8 cellular contexts compared by ENCODE assay signal in genomic region chr3:46098319-46098761, GRCh38.
DNase-seq lines count a peak whose midpoint lies in the region; ATAC-seq, FAIRE-seq and TF ChIP-seq lines count a peak whose summit lies in the region.

No MANE protein-coding gene starts in this region.

- no peak for ATAC-seq in HepG2

- TF ChIP-seq CTCF in liver (IDR thresholded peaks at IDR 0.05; ENCODE audit: low read depth, low read length, missing input control) (no peak), HepG2 (CRISPR knock-in tag; IDR thresholded peaks at IDR 0.05) (no peak), HL-60 (IDR thresholded peaks at IDR 0.05; ENCODE audit: insufficient read depth, low read length) (no peak), right atrium auricular region (IDR thresholded peaks at IDR 0.05) (no peak), endothelial cell (IDR thresholded peaks at IDR 0.05; ENCODE audit: unreplicated experiment) (no peak)

- 66% methylated on average over 2 of the region's 2 CpGs for WGBS in liver
- WGBS in HepG2 (ENCODE audit: low lambda C conversion rate), result 0% methylated on average over 2 of the region's 2 CpGs

- BruUV-seq in HepG2 (replicated peaks; lab: Mats Ljungman, UMichigan), result no TSS peak

- H3K36me3 ChIP-seq in liver (ENCODE audit: control insufficient read depth in 4 of 4, insufficient read depth in 3 of 4, low read depth in 1 of 4, low read length in 3 of 4), result no peaks in the 10 kb centered on the region
- no peaks in the 10 kb centered on the region for H3K36me3 ChIP-seq in HepG2 (replicated peaks in 1 of 2; ENCODE audit: control insufficient read depth in 1 of 2, insufficient read depth in 2 of 2, low read length in 2 of 2)
- no peaks in the 10 kb centered on the region for H3K36me3 ChIP-seq in right atrium auricular region
- no peaks in the 10 kb centered on the region for H3K36me3 ChIP-seq in subcutaneous abdominal adipose tissue (ENCODE audit: control insufficient read depth in 5 of 5, insufficient read depth in 5 of 5, low read length in 5 of 5)
- no peaks in the 10 kb centered on the region for H3K36me3 ChIP-seq in H7 (replicated peaks; ENCODE audit: control insufficient read depth, insufficient read depth, low read length)

- peaks cover 29% of the 10 kb centered on the region for H3K27me3 Mint-ChIP-seq in activated T-cell treated with anti-CD3 and anti-CD28 coated beads, Interleukin-2, amount 50 U/mL, for 24 hours
- no peaks in the 10 kb centered on the region for H3K27me3 Mint-ChIP-seq in endothelial cell (ENCODE audit: unreplicated experiment)

- no peaks in the 10 kb centered on the region for H4K20me1 ChIP-seq in HepG2 (ENCODE audit: insufficient read depth, low read length)

- no peak overlapping the region for H2AFZ ChIP-seq in HepG2 (ENCODE audit: low read length)

- H3K36me3 Mint-ChIP-seq in activated T-cell treated with anti-CD3 and anti-CD28 coated beads, Interleukin-2, amount 50 U/mL, for 24 hours (ENCODE audit: low read depth), result peaks cover 4% of the 10 kb centered on the region
- no peaks in the 10 kb centered on the region for H3K36me3 Mint-ChIP-seq in endothelial cell (ENCODE audit: low read depth, unreplicated experiment)

- peak overlapping the region; percentile 96 for H3K27ac Mint-ChIP-seq in activated T-cell treated with anti-CD3 and anti-CD28 coated beads, Interleukin-2, amount 50 U/mL, for 24 hours
- H3K27ac Mint-ChIP-seq in endothelial cell (ENCODE audit: unreplicated experiment), result no peak overlapping the region

- H3K9me3 ChIP-seq in liver (ENCODE audit: control insufficient read depth in 4 of 4, low read length in 3 of 4) (no peaks in the 10 kb centered on the region), HepG2 (ENCODE audit: low read length) (no peaks in the 10 kb centered on the region), right atrium auricular region (no peaks in the 10 kb centered on the region), subcutaneous abdominal adipose tissue (ENCODE audit: control insufficient read depth in 5 of 5, low read length in 5 of 5) (peaks cover 0 to 2% (median 0%) of the 10 kb centered on the region in 5 donors)

- H3K4me1 ChIP-seq in liver (ENCODE audit: control insufficient read depth in 4 of 4, insufficient read depth in 4 of 4, low read length in 3 of 4), result no peaks in the 10 kb centered on the region
- peaks cover 5% of the 10 kb centered on the region for H3K4me1 ChIP-seq in HepG2 (ENCODE audit: insufficient read depth, low read length)
- H3K4me1 ChIP-seq in right atrium auricular region, result peaks cover 0 to 13% of the 10 kb centered on the region in 2 donors
- H3K4me1 ChIP-seq in subcutaneous abdominal adipose tissue (ENCODE audit: control insufficient read depth in 5 of 5, insufficient read depth in 5 of 5, low read length in 5 of 5), result peaks cover 0 to 26% (median 17%) of the 10 kb centered on the region in 5 donors

- no peak for TF ChIP-seq POLR2A in HepG2 (IDR thresholded peaks at IDR 0.05; ENCODE audit: insufficient read depth in 1 of 2, low read depth in 2 of 2, low read length in 2 of 2)

- TF ChIP-seq RAD21 in liver (IDR thresholded peaks at IDR 0.05) (no peak), HepG2 (CRISPR knock-in tag; IDR thresholded peaks at IDR 0.05) (no peak)

- intact Hi-C loops in HepG2 (cut with micrococcal nuclease; ENCODE audit: unreplicated experiment), result no loop called here

- no peak for TF ChIP-seq EP300 in HepG2 (IDR thresholded peaks at IDR 0.05; ENCODE audit: low read depth in 2 of 2, low read length in 2 of 2)
- no peak for TF ChIP-seq EP300 in HepG2 (CRISPR knock-in tag; IDR thresholded peaks at IDR 0.05; ENCODE audit: borderline replicate concordance)

- no peak for FAIRE-seq in HepG2 (lab: Jason Lieb, UNC)

- POLR2A ChIA-PET in HepG2 (lab: Yijun Ruan, JAX), result no interaction called here

- H3K9me3 Mint-ChIP-seq in activated T-cell treated with anti-CD3 and anti-CD28 coated beads, Interleukin-2, amount 50 U/mL, for 24 hours, result peaks cover 12% of the 10 kb centered on the region
- H3K9me3 Mint-ChIP-seq in endothelial cell (ENCODE audit: unreplicated experiment), result no peaks in the 10 kb centered on the region

- H3K9ac ChIP-seq in liver (ENCODE audit: low read depth in 1 of 2, low read length in 2 of 2) (no peak overlapping the region), HepG2 (ENCODE audit: insufficient read depth, low read depth, low read length) (no peak overlapping the region), subcutaneous abdominal adipose tissue (ENCODE audit: low read length in 5 of 5) (peak overlapping the region in 2 of 5 donors; percentile 47 to 54)

- no peak overlapping the region for H3K4me2 ChIP-seq in HepG2 (ENCODE audit: low read depth, low read length)

- H3K27ac ChIP-seq in liver (ENCODE audit: low read depth in 1 of 2, low read length in 2 of 2) (peak overlapping the region; percentile 57 to 61), HepG2 (ENCODE audit: extremely low read length, insufficient read depth, low read length) (no peak overlapping the region), HL-60 (replicated peaks) (peak overlapping the region; percentile 99), right atrium auricular region (peak overlapping the region; percentile 21 to 79), subcutaneous abdominal adipose tissue (ENCODE audit: low read depth, low read length) (peak overlapping the region; percentile 54)

- in situ Hi-C loops in HepG2 (cut with HindIII; ENCODE audit: extremely low pct_ligation_motif_present, low pct_unique_long_range_greater_than_20kb), result no loop called here

- peak overlapping the region; percentile 42 for H3K4me3 Mint-ChIP-seq in activated T-cell treated with anti-CD3 and anti-CD28 coated beads, Interleukin-2, amount 50 U/mL, for 24 hours
- H3K4me3 Mint-ChIP-seq in endothelial cell (ENCODE audit: unreplicated experiment), result no peak overlapping the region

- CTCF ChIA-PET in HepG2 (lab: Yijun Ruan, JAX; ENCODE audit: low intra/inter-chr PET ratio, low total read pairs), result no interaction called here

- DNase-seq in HepG2 (ENCODE audit: low spot score) (no peak), HL-60 (ENCODE audit: low read depth in 1 of 2, low spot score in 1 of 2) (peak; percentile 79 to 96), right atrium auricular region (ENCODE audit: low spot score) (peak; percentile 84), endothelial cell (ENCODE audit: low spot score) (no peak), H7 (no peak)
- peak; percentile 63 for DNase-seq in activated T-cell treated with anti-CD3 and anti-CD28 coated beads, Interleukin-2, amount 50 U/mL, for 24 hours

- H3K27me3 ChIP-seq in liver (ENCODE audit: control insufficient read depth in 4 of 4, insufficient read depth in 4 of 4, low read length in 3 of 4) (no peaks in the 10 kb centered on the region), HepG2 (ENCODE audit: control insufficient read depth in 1 of 2, insufficient read depth in 2 of 2, low read length in 2 of 2) (no peaks in the 10 kb centered on the region; a peak in 1 of 5 replicates), HL-60 (ENCODE audit: insufficient read depth, poor library complexity, severe bottlenecking) (no peaks in the 10 kb centered on the region), right atrium auricular region (no peaks in the 10 kb centered on the region), subcutaneous abdominal adipose tissue (ENCODE audit: control insufficient read depth in 5 of 5, insufficient read depth in 4 of 5, low read length in 5 of 5) (no peaks in the 10 kb centered on the region), H7 (ENCODE audit: control insufficient read depth, insufficient read depth, low read length) (no peaks in the 10 kb centered on the region)

- no peaks in the 10 kb centered on the region for H3K79me2 ChIP-seq in HepG2 (ENCODE audit: insufficient read depth, low read length)

- no peak overlapping the region for H3K4me3 ChIP-seq in liver (ENCODE audit: low read depth in 1 of 3, low read length in 3 of 3)
- no peak overlapping the region for H3K4me3 ChIP-seq in HepG2 (replicated peaks in 1 of 3; ENCODE audit: insufficient read depth in 1 of 3, low read depth in 2 of 3, low read length in 3 of 3)
- H3K4me3 ChIP-seq in HL-60 (replicated peaks; ENCODE audit: insufficient read depth, low read length), result no peak overlapping the region
- H3K4me3 ChIP-seq in right atrium auricular region, result no peak overlapping the region
- H3K4me3 ChIP-seq in subcutaneous abdominal adipose tissue (ENCODE audit: low read depth in 1 of 5, low read length in 5 of 5), result no peak overlapping the region
- H3K4me3 ChIP-seq in H7 (ENCODE audit: insufficient read depth, low read depth, low read length), result no peak overlapping the region

- H3K4me1 Mint-ChIP-seq in activated T-cell treated with anti-CD3 and anti-CD28 coated beads, Interleukin-2, amount 50 U/mL, for 24 hours (ENCODE audit: low read depth), result peaks cover 57% of the 10 kb centered on the region
- no peaks in the 10 kb centered on the region for H3K4me1 Mint-ChIP-seq in endothelial cell (ENCODE audit: unreplicated experiment)

TF ChIP-seq in liver, 16 proteins besides CTCF, POLR2A, EP300 and RAD21 (continues in another document):
- TF ChIP-seq GABPA (IDR thresholded peaks at IDR 0.05 in 1 of 2, conservative IDR thresholded peaks at IDR 0.05 in 1 of 2) (no peak), ATF3 (IDR thresholded peaks at IDR 0.05) (no peak)

TF ChIP-seq in HepG2, 621 proteins besides CTCF, POLR2A, EP300 and RAD21 (continues in another document):
- TF ChIP-seq TERF1 (CRISPR knock-in tag; IDR thresholded peaks at IDR 0.05), result no peak
- no peak for TF ChIP-seq ZNF234 (CRISPR knock-in tag; conservative IDR thresholded peaks at IDR 0.05)

Comparison
In these comparisons a context has a peak if more than half of its experiments do, and no peak if none do; other contexts are left out.
1. DNase-seq: peak in HL-60 (2 of 2), activated T-cell treated with anti-CD3 and anti-CD28 coated beads, Interleukin-2, amount 50 U/mL, for 24 hours (single experiment) and right atrium auricular region (single experiment); none in HepG2 (single experiment), endothelial cell (single experiment) and H7 (single experiment).